In the genomic region with DNA sequence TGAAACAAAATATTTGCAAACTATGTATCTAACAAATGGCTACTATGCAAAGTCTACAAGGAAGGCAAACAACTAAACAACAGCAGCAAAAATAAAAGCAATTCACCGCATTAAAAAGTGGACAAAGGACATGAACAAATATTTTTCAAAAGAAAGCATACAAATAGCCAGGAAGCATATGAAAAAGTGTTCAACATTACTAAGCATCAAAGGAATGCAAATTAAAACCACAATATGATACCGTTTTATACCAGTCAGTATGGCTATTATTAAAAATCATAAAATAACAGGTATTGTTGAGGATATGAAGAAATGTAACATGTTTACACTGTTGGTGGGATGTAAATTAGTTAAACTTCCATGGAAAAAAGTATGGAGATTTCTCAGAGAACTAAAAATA, we compare ENCODE assay signal across 32 cellular contexts.
"Had no signal": no experiment of that assay in that cellular context is flagged by ENCODE, and none has a peak within 500 bp of the region (broad histone marks: within the 10 kb centered on the region; RNA-seq: fewer than 3 reads in every experiment).

No MANE protein-coding gene starts in this region.

- H3K27ac ChIP-seq: adrenal gland, ascending aorta, body of pancreas, brain microvascular endothelial cell, breast epithelium, cardiac muscle cell had no signal

- H3K4me3 ChIP-seq: adrenal gland, ascending aorta, body of pancreas, breast epithelium, cardiac muscle cell had no signal

- H3K4me1 ChIP-seq: adrenal gland, ascending aorta, body of pancreas, breast epithelium had no signal

- H3K36me3 ChIP-seq: adrenal gland, ascending aorta, brain microvascular endothelial cell, breast epithelium, cardiac muscle cell had no signal

- DNase-seq: activated effector memory CD4-positive, alpha-beta T cell treated with anti-CD3 and anti-CD28 coated beads, Interleukin-2, amount 50 U/mL, for 16 hours; activated effector memory CD4-positive, alpha-beta T cell treated with Interleukin-2 at 50 U/mL for 16 hours; activated gamma-delta T cell; activated gamma-delta T cell treated with Interleukin-2 at 50 U/mL for 16 hours; activated naive CD4-positive, alpha-beta T cell; activated naive CD4-positive, alpha-beta T cell treated with anti-CD3 and anti-CD28 coated beads for 36 hours; activated naive CD4-positive, alpha-beta T cell treated with anti-CD3 and anti-CD28 coated beads, Interleukin-2, amount 10 ng/mL, durations not matched to agents 7 days and 5 days; activated naive CD4-positive, alpha-beta T cell treated with anti-CD3 and anti-CD28 coated beads, Interleukin-2, amount 50 U/mL, for 16 hours; activated naive CD4-positive, alpha-beta T cell treated with Interleukin-2 at 50 U/mL for 16 hours; activated naive CD8-positive, alpha-beta T cell treated with anti-CD3 and anti-CD28 coated beads for 36 hours; activated naive CD8-positive, alpha-beta T cell treated with anti-CD3 and anti-CD28 coated beads, Interleukin-2, amount 10 ng/mL, durations not matched to agents 7 days and 5 days; activated naive CD8-positive, alpha-beta T cell treated with anti-CD3 and anti-CD28 coated beads, Interleukin-2, amount 50 U/mL, for 24 hours; activated T-cell treated with anti-CD3 and anti-CD28 coated beads, Interleukin-2, amount 50 U/mL, for 1 hour; activated T-cell treated with anti-CD3 and anti-CD28 coated beads, Interleukin-2, amount 50 U/mL, for 24 hours; activated T-cell treated with anti-CD3 and anti-CD28 coated beads, Interleukin-2, amount 50 U/mL, for 4 hours; activated T-cell treated with anti-CD3 and anti-CD28 coated beads, Interleukin-2, amount 50 U/mL, for 48 hours; activated T-cell treated with anti-CD3 and anti-CD28 coated beads, Interleukin-2, amount 50 U/mL, for 72 hours; adrenal gland; amniotic stem cell; amygdala; anterior cingulate cortex; aorta; body of pancreas; brain microvascular endothelial cell; caudate nucleus; central memory CD4-positive, alpha-beta T cell; cerebellar nuclear complex had no signal

- H3K9me3 ChIP-seq: adrenal gland, ascending aorta, body of pancreas, breast epithelium had no signal

- ATAC-seq: activated naive CD4-positive, alpha-beta T cell treated with anti-CD3 and anti-CD28 coated beads, Interleukin-2, amount 50 U/mL, for 72 hours; activated naive CD8-positive, alpha-beta T cell treated with anti-CD3 and anti-CD28 coated beads, Interleukin-2, amount 50 U/mL, for 24 hours; activated T-cell treated with anti-CD3 and anti-CD28 coated beads, Interleukin-2, amount 50 U/mL, for 4 hours; activated T-cell treated with anti-CD3 and anti-CD28 coated beads, Interleukin-2, amount 50 U/mL, for 72 hours; activated T-helper 17 cell treated with anti-CD3 and anti-CD28 coated beads, Interleukin-2, amount 50 U/mL, for 72 hours; body of pancreas had no signal

- H3K27me3 ChIP-seq: adrenal gland, ascending aorta, body of pancreas, brain microvascular endothelial cell, breast epithelium, cardiac muscle cell had no signal
